Comparison of ENCODE assay signal across 29 cellular contexts in genomic region chr5:23028445-23028844, GRCh38.
"Had no signal": no experiment of that assay in that cellular context is flagged by ENCODE, and none has a peak within 500 bp of the region (broad histone marks: within the 10 kb centered on the region; RNA-seq: fewer than 3 reads in every experiment).

No MANE protein-coding gene starts in this region.

- H3K9me3 ChIP-seq: mucosa of descending colon, neutrophil, psoas muscle, stomach, testis, thyroid gland, transverse colon, upper lobe of left lung, vagina had no signal

- H3K27ac ChIP-seq: hepatocyte, neural progenitor cell, neutrophil, parathyroid adenoma, psoas muscle, skin epidermis, stomach, testis, thyroid gland, transverse colon, upper lobe of left lung, vagina had no signal

- H3K4me1 ChIP-seq: neural progenitor cell, parathyroid adenoma, psoas muscle, stomach, testis, thyroid gland, transverse colon, upper lobe of left lung, vagina had no signal

- H3K36me3 ChIP-seq: neural progenitor cell, neutrophil, stomach, thyroid gland, transverse colon, upper lobe of left lung, vagina had no signal

- ATAC-seq: left lobe of liver; mucosa of descending colon; naive thymus-derived CD8-positive, alpha-beta T cell; psoas muscle; sciatic nerve; stimulated activated naive B cell treated with anti-CD40 and anti-IgM and Interleukin-4, amounts not matched to agents 10 μg/mL and 1 μg/mL and 100 μg/mL, for 72 hours; stimulated activated naive CD8-positive, alpha-beta T cell treated with anti-CD3 and anti-CD28 coated beads, Interleukin-15, Interleukin-2, amounts not matched to agents 100 U/mL and 50 U/mL, for 24 hours had no signal

- H3K27me3 ChIP-seq: hepatocyte, neural progenitor cell, neutrophil, stomach, testis, thyroid gland, transverse colon, upper lobe of left lung, vagina had no signal

- DNase-seq: head of caudate nucleus; islet precursor cell; left cardiac atrium; mesendoderm; midbrain; mucosa of descending colon; naive thymus-derived CD8-positive, alpha-beta T cell; occipital lobe; psoas muscle; stimulated activated CD4-positive, alpha-beta T cell treated with anti-CD3 and anti-CD28 coated beads, Interleukin-12 subunit alpha, Interleukin-12 subunit beta, amount 100 ng/mL, for 4 hours; stimulated activated CD4-positive, alpha-beta T cell treated with anti-CD3 and anti-CD28 coated beads, Interleukin-15, amount 100 ng/mL, for 24 hours; stimulated activated CD4-positive, alpha-beta T cell treated with anti-CD3 and anti-CD28 coated beads, Interleukin-2, amount 100 ng/mL, for 24 hours; stimulated activated CD4-positive, alpha-beta T cell treated with anti-CD3 and anti-CD28 coated beads, Interleukin-4, amount 100 ng/mL, for 1 hour; stimulated activated naive B cell treated with anti-CD40 and anti-IgM and Interleukin-4, amounts not matched to agents 10 μg/mL and 1 μg/mL and 100 μg/mL, for 72 hours; stimulated activated naive CD8-positive, alpha-beta T cell treated with anti-CD3 and anti-CD28 coated beads, Interleukin-15, Interleukin-2, amounts not matched to agents 100 U/mL and 50 U/mL, for 24 hours; stomach; testis; thyroid gland; transverse colon; upper lobe of left lung had no signal

- H3K4me3 ChIP-seq: hepatocyte, lung, mucosa of descending colon, neural progenitor cell, psoas muscle, skin epidermis, stomach, testis, thyroid gland, transverse colon, upper lobe of left lung, vagina had no signal
